In genomic region chr5:17283121-17283415, GRCh38 we compare ENCODE assay signal across 13 cellular contexts.
"Had no signal": no experiment of that assay in that cellular context is flagged by ENCODE, and none has a peak within 500 bp of the region (broad histone marks: within the 10 kb centered on the region; RNA-seq: fewer than 3 reads in every experiment).

No MANE protein-coding gene starts in this region.

- H3K9ac ChIP-seq: neural progenitor cell had no signal

- DNase-seq: activated CD4-positive, alpha-beta T cell treated with anti-CD3 and anti-CD28 coated beads, Interleukin-2, amount 10 ng/mL, durations not matched to agents 24 days and 14 days; activated naive CD4-positive, alpha-beta T cell treated with anti-CD3 and anti-CD28 coated beads for 36 hours; adrenal gland; colonic mucosa; effector CD8-positive, alpha-beta T cell; left ventricle myocardium superior; pancreas; stimulated activated CD4-positive, alpha-beta T cell treated with anti-CD3 and anti-CD28 coated beads, Interleukin-15, amount 100 ng/mL, for 24 hours; stimulated activated CD4-positive, alpha-beta T cell treated with anti-CD3 and anti-CD28 coated beads, Interleukin-4, amount 100 ng/mL, for 24 hours; thyroid gland had no signal

- H3K9me3 ChIP-seq: adrenal gland, colonic mucosa, pancreas, thyroid gland, vagina had no signal

- H3K4me1 Mint-ChIP-seq: activated T-helper 17 cell treated with anti-CD3 and anti-CD28 coated beads, Interleukin-2, amount 50 U/mL, for 72 hours had no signal

- H3K4me3 ChIP-seq: adrenal gland, colonic mucosa, neural progenitor cell, pancreas, thyroid gland, vagina had no signal

- H3K27ac Mint-ChIP-seq: activated CD4-positive, alpha-beta T cell treated with anti-CD3 and anti-CD28 coated beads, Interleukin-2, amount 10 ng/mL, durations not matched to agents 24 days and 14 days; activated naive CD4-positive, alpha-beta T cell treated with anti-CD3 and anti-CD28 coated beads for 36 hours; activated T-helper 17 cell treated with anti-CD3 and anti-CD28 coated beads, Interleukin-2, amount 50 U/mL, for 72 hours; neural progenitor cell had no signal

- H3K27ac ChIP-seq: adrenal gland, colonic mucosa, neural progenitor cell, pancreas, thyroid gland, vagina had no signal

- H2AFZ ChIP-seq: neural progenitor cell had no signal

- H3K9me3 Mint-ChIP-seq: activated naive CD4-positive, alpha-beta T cell treated with anti-CD3 and anti-CD28 coated beads for 36 hours had no signal

- H3K4me1 ChIP-seq: adrenal gland, colonic mucosa, pancreas, thyroid gland, vagina had no signal

- H3K4me3 Mint-ChIP-seq: activated CD4-positive, alpha-beta T cell treated with anti-CD3 and anti-CD28 coated beads, Interleukin-2, amount 10 ng/mL, durations not matched to agents 24 days and 14 days; activated naive CD4-positive, alpha-beta T cell treated with anti-CD3 and anti-CD28 coated beads for 36 hours; activated T-helper 17 cell treated with anti-CD3 and anti-CD28 coated beads, Interleukin-2, amount 50 U/mL, for 72 hours; neural progenitor cell had no signal

- H3K36me3 ChIP-seq: adrenal gland, colonic mucosa, neural progenitor cell, pancreas, thyroid gland, vagina had no signal

- H3K27me3 ChIP-seq: adrenal gland, colonic mucosa, neural progenitor cell, pancreas, thyroid gland, vagina had no signal

- ATAC-seq: left ventricle myocardium superior, pancreas had no signal

- H3K27me3 Mint-ChIP-seq: activated CD4-positive, alpha-beta T cell treated with anti-CD3 and anti-CD28 coated beads, Interleukin-2, amount 10 ng/mL, durations not matched to agents 24 days and 14 days; activated T-helper 17 cell treated with anti-CD3 and anti-CD28 coated beads, Interleukin-2, amount 50 U/mL, for 72 hours had no signal
